Comparison of ENCODE assay signal across 1 cellular context in the genomic region with DNA sequence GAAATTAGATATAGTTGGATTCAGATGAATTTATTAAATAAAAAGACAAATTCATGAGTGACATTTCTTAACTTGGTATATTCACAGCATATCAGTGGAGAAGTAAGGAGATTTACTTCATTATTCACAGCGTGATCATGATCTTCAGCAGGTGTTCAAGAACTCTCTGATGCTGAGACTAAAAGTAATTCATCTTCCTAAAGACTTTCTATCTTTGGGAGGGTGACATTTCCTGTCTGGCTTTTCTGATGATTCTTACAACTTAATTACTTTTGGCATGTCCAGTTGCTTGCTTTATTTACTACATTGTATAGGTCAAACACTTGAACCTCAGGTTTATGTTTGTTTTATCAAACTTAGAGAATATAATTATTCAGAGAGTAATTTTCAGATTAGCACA.
TF ChIP-seq lines count a peak whose summit lies in the region.

No MANE protein-coding gene starts in this region.

TF ChIP-seq in GM12878, 131 proteins besides CTCF, POLR2A, EP300 and RAD21 (continued from another document):
- no peak for TF ChIP-seq CEBPZ (IDR thresholded peaks at IDR 0.05; ENCODE audit: low read depth, low read length)
- no peak for TF ChIP-seq CBX3 (IDR thresholded peaks at IDR 0.05; ENCODE audit: borderline replicate concordance, low read depth)
- TF ChIP-seq HDGF (IDR thresholded peaks at IDR 0.05): no peak
- no peak for TF ChIP-seq IRF4 (IDR thresholded peaks at IDR 0.05; ENCODE audit: low read depth, low read length)
- TF ChIP-seq ETV6 (conservative IDR thresholded peaks at IDR 0.05 in 1 of 2, IDR thresholded peaks at IDR 0.05 in 1 of 2; ENCODE audit: borderline replicate concordance in 1 of 2, low read depth in 1 of 2): no peak
